ENCODE assay signal across 37 cellular contexts in genomic region chr10:72595436-72595835, GRCh38. TPM values are rescaled to one million over a fixed set of nuclear protein-coding genes. Genes with fewer than 3 reads are reported as not detected.
DNase-seq lines count a peak whose midpoint lies in the region; FAIRE-seq and TF ChIP-seq lines count a peak whose summit lies in the region.
"Had no signal": no experiment of that assay in that cellular context is flagged by ENCODE, and none has a peak within 500 bp of the region (broad histone marks: within the 10 kb centered on the region; RNA-seq: fewer than 3 reads in every experiment).

No MANE protein-coding gene starts in this region.

- H3K27me3 Mint-ChIP-seq in activated naive CD8-positive, alpha-beta T cell treated with anti-CD3 and anti-CD28 coated beads for 36 hours = no peaks in the 10 kb centered on the region
- H3K27me3 Mint-ChIP-seq: B cell; CD4-positive, alpha-beta memory T cell; CD4-positive, alpha-beta T cell; CD4-positive, CD25-positive, alpha-beta regulatory T cell; CD8-positive, alpha-beta memory T cell had no signal

- POLR2A ChIA-PET in endothelial cell of umbilical vein (lab: Charles Lee) (interaction anchor here (0.7 kb wide), 1 partner anchor 10 kb away, joined by 7 read pairs; no protein-coding TSS in a partner anchor), HEK293T (lab: Yijun Ruan, JAX) (no interaction called here)

- no TSS peak for BruUV-seq in endothelial cell of umbilical vein (replicated peaks; lab: Mats Ljungman, UMichigan)

- H3K27me3 ChIP-seq in endothelial cell of umbilical vein (ENCODE audit: control insufficient read depth in 2 of 2, insufficient read depth in 2 of 2, low read length in 2 of 2) = no peaks in the 10 kb centered on the region
- no peaks in the 10 kb centered on the region for H3K27me3 ChIP-seq in neutrophil
- H3K27me3 ChIP-seq: BE2C; BLaER1; BLaER1 treated with 17β-estradiol and CSF1 and Interleukin-3, amounts not matched to agents 10 nM and 100 nM had no signal

- H3K9me3 ChIP-seq in endothelial cell of umbilical vein (replicated peaks; ENCODE audit: control insufficient read depth, insufficient read depth, low read length) = no peaks in the 10 kb centered on the region
- H3K9me3 ChIP-seq in neutrophil = no peaks in the 10 kb centered on the region
- H3K9me3 ChIP-seq: A549, BE2C, Caco-2 had no signal

- TF ChIP-seq POLR2A in H54 (IDR thresholded peaks at IDR 0.05; ENCODE audit: low read depth, low read length) = no peak
- TF ChIP-seq POLR2A in endothelial cell of umbilical vein (IDR thresholded peaks at IDR 0.05; ENCODE audit: low read depth, low read length) = no peak

- H3K4me1 ChIP-seq in endothelial cell of umbilical vein (ENCODE audit: control insufficient read depth, extremely low read depth, insufficient read depth, low read length) (peaks cover 2% of the 10 kb centered on the region), neutrophil (ENCODE audit: control insufficient read depth in 1 of 2, insufficient read depth in 1 of 2, low read depth in 1 of 2, low read length in 1 of 2) (peaks cover 29 to 31% of the 10 kb centered on the region in 2 experiments)
- H3K4me1 ChIP-seq: A549, Caco-2 had no signal

- intact Hi-C loops in endothelial cell of umbilical vein (cut with micrococcal nuclease) = no loop called here

- peaks cover 7% of the 10 kb centered on the region for H3K79me2 ChIP-seq in endothelial cell of umbilical vein (ENCODE audit: control insufficient read depth, insufficient read depth, low read length)

- no peak overlapping the region for H3K27ac ChIP-seq in endothelial cell of umbilical vein (ENCODE audit: insufficient read depth, low read depth, low read length)
- peak overlapping the region; percentile 29 for H3K27ac ChIP-seq in neutrophil
- H3K27ac ChIP-seq: 22Rv1; A549; BLaER1; BLaER1 treated with 17β-estradiol and CSF1 and Interleukin-3, amounts not matched to agents 10 nM and 100 nM; C4-2B had no signal

- DNase-seq in H54 (ENCODE audit: insufficient read length, low spot score) = no peak
- peak; percentile 51 for DNase-seq in endothelial cell of umbilical vein (ENCODE audit: low read depth, low spot score)
- peak; percentile 3 for DNase-seq in fibroblast of the aortic adventitia (ENCODE audit: low read depth)
- no peak for DNase-seq in activated naive CD8-positive, alpha-beta T cell treated with anti-CD3 and anti-CD28 coated beads for 36 hours
- DNase-seq in activated T-cell treated with anti-CD3 and anti-CD28 coated beads, Interleukin-2, amount 50 U/mL, for 1 hour = no peak
- no peak for DNase-seq in HuH-7 (ENCODE audit: low spot score)
- no peak for DNase-seq in HEK293T (ENCODE audit: extremely low spot score)
- DNase-seq: 8988T; ACHN; AML-193; BE2C; C1 segment of cervical spinal cord; Caco-2; Calu3; CD4-positive, alpha-beta memory T cell; CD4-positive, alpha-beta T cell; CD4-positive, CD25-positive, alpha-beta regulatory T cell; CD8-positive, alpha-beta memory T cell; CD8-positive, alpha-beta T cell; COR-L47; DMS 273 treated with DMSO at 0.1 percent for 48 hours; DMS153; DMS53; DMS79; DMS79 treated with DMSO at 0.1 percent for 48 hours; DND-41; EL had no signal

- no peaks in the 10 kb centered on the region for H3K9me1 ChIP-seq in endothelial cell of umbilical vein (replicated peaks; ENCODE audit: control insufficient read depth, extremely low read depth, insufficient read depth, low read length)

- no peak overlapping the region for H3K27ac Mint-ChIP-seq in activated naive CD8-positive, alpha-beta T cell treated with anti-CD3 and anti-CD28 coated beads for 36 hours
- H3K27ac Mint-ChIP-seq: B cell; CD4-positive, alpha-beta memory T cell; CD4-positive, alpha-beta T cell; CD4-positive, CD25-positive, alpha-beta regulatory T cell; CD8-positive, alpha-beta T cell had no signal

- H3K4me1 Mint-ChIP-seq in activated naive CD8-positive, alpha-beta T cell treated with anti-CD3 and anti-CD28 coated beads for 36 hours = peaks cover 17% of the 10 kb centered on the region

- H3K4me3 ChIP-seq in endothelial cell of umbilical vein (replicated peaks in 1 of 3; ENCODE audit: insufficient read depth in 1 of 3, low read depth in 1 of 3, low read length in 3 of 3) (no peak overlapping the region), fibroblast of the aortic adventitia (ENCODE audit: low read depth, low read length) (no peak overlapping the region), neutrophil (ENCODE audit: low read depth in 1 of 2, low read length in 1 of 2) (no peak overlapping the region)
- H3K4me3 ChIP-seq: A549; BLaER1; BLaER1 treated with 17β-estradiol and CSF1 and Interleukin-3, amounts not matched to agents 10 nM and 100 nM had no signal

- no peak overlapping the region for H3K4me2 ChIP-seq in endothelial cell of umbilical vein (ENCODE audit: insufficient read depth, low read length)
- H3K4me2 ChIP-seq: A549; BLaER1; BLaER1 treated with 17β-estradiol and CSF1 and Interleukin-3, amounts not matched to agents 10 nM and 100 nM had no signal

- H3K36me3 Mint-ChIP-seq in activated naive CD8-positive, alpha-beta T cell treated with anti-CD3 and anti-CD28 coated beads for 36 hours = peaks cover 20% of the 10 kb centered on the region

- no peak overlapping the region for H3K9ac ChIP-seq in endothelial cell of umbilical vein (replicated peaks; ENCODE audit: extremely low read depth, insufficient read depth, low read length)
- H3K9ac ChIP-seq: BLaER1; BLaER1 treated with 17β-estradiol and CSF1 and Interleukin-3, amounts not matched to agents 10 nM and 100 nM had no signal

- peaks cover 3% of the 10 kb centered on the region for H3K9me3 Mint-ChIP-seq in activated naive CD8-positive, alpha-beta T cell treated with anti-CD3 and anti-CD28 coated beads for 36 hours
- H3K9me3 Mint-ChIP-seq: CD4-positive, alpha-beta T cell had no signal

- H3K4me3 Mint-ChIP-seq in activated naive CD8-positive, alpha-beta T cell treated with anti-CD3 and anti-CD28 coated beads for 36 hours = no peak overlapping the region
- H3K4me3 Mint-ChIP-seq: B cell; CD14-positive monocyte; CD4-positive, alpha-beta memory T cell; CD4-positive, alpha-beta T cell; CD4-positive, CD25-positive, alpha-beta regulatory T cell; CD8-positive, alpha-beta T cell had no signal

- no peaks in the 10 kb centered on the region for H4K20me1 ChIP-seq in endothelial cell of umbilical vein (replicated peaks; ENCODE audit: control insufficient read depth, extremely low read depth, insufficient read depth, low read length)
- H4K20me1 ChIP-seq: BLaER1 had no signal

- FAIRE-seq in H54 (lab: Jason Lieb, UNC) = peak; percentile 36
- peak; percentile 53 for FAIRE-seq in endothelial cell of umbilical vein (lab: Jason Lieb, UNC)
- FAIRE-seq: A204.1, A549, D721Med had no signal

- no peak overlapping the region for H2AFZ ChIP-seq in endothelial cell of umbilical vein (ENCODE audit: low read depth, low read length)

- CTCF ChIA-PET in endothelial cell of umbilical vein (lab: Charles Lee) = interaction anchor here (0.6 to 2.3 kb wide), 5 partner anchors 9 to 239 kb away, joined by 3 to 6 read pairs (median 4); no protein-coding TSS in a partner anchor
- CTCF ChIA-PET in HEK293T (lab: Yijun Ruan, JAX) = no interaction called here

- TF ChIP-seq CTCF in endothelial cell of umbilical vein (IDR thresholded peaks at IDR 0.05; ENCODE audit: extremely low read depth in 1 of 2, insufficient read depth in 1 of 2, low read depth in 1 of 2, low read length in 2 of 2) (no peak), fibroblast of the aortic adventitia (IDR thresholded peaks at IDR 0.05; ENCODE audit: insufficient read depth, low read length) (no peak), neutrophil (IDR thresholded peaks at IDR 0.05) (no peak)

- no peaks in the 10 kb centered on the region for H3K36me3 ChIP-seq in endothelial cell of umbilical vein (ENCODE audit: control insufficient read depth in 2 of 2, extremely low read depth in 1 of 2, insufficient read depth in 2 of 2, low read length in 2 of 2)
- no peaks in the 10 kb centered on the region for H3K36me3 ChIP-seq in neutrophil
- H3K36me3 ChIP-seq: BE2C, BLaER1 had no signal

- dilution Hi-C loops in endothelial cell of umbilical vein (cut with MboI; ENCODE audit: extremely low pct_ligation_motif_present, low sequenced_read_pairs) = no loop called here

TF ChIP-seq in endothelial cell of umbilical vein, 7 proteins besides CTCF, POLR2A, EP300 and RAD21 (continues in another document):
- TF ChIP-seq POLR2AphosphoS5 (IDR thresholded peaks at IDR 0.05; ENCODE audit: insufficient read depth, low read depth, low read length) = no peak
- TF ChIP-seq, protein P1, sequence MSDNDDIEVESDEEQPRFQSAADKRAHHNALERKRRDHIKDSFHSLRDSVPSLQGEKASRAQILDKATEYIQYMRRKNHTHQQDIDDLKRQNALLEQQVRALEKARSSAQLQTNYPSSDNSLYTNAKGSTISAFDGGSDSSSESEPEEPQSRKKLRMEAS (IDR thresholded peaks at IDR 0.05; ENCODE audit: insufficient read depth, insufficient read length) = no peak
- TF ChIP-seq GATA2 (IDR thresholded peaks at IDR 0.05; ENCODE audit: insufficient read depth, insufficient read length, low read depth, low read length) = no peak
- no peak for TF ChIP-seq EZH2 (IDR thresholded peaks at IDR 0.05; ENCODE audit: borderline replicate concordance, low read depth, low read length, severe bottlenecking)

TF ChIP-seq in HEK293T, 16 proteins besides CTCF, POLR2A, EP300 and RAD21:
- TF ChIP-seq SUZ12 (IDR thresholded peaks at IDR 0.05) (no peak), HDGF (IDR thresholded peaks at IDR 0.05; ENCODE audit: borderline replicate concordance) (no peak)

RNA-seq across cellular contexts. Expression of gene MICU1, which starts 30.4 kb away (rescaled TPM):
- total RNA-seq in endothelial cell of umbilical vein (42.3 and 48.0 TPM in 2 replicates), fibroblast of the aortic adventitia (ENCODE audit: low replicate concordance) (58.3 and 65.3 TPM in 2 replicates)
- 23.7 and 27.5 TPM in 2 replicates for polyA plus RNA-seq in endothelial cell of umbilical vein
- 32.4 and 36.9 TPM in 2 replicates for polyA plus RNA-seq in endothelial cell of umbilical vein (2011; cell fraction: cytosol; rRNA removed)
- 18.9 and 21.2 TPM in 2 replicates for polyA plus RNA-seq in endothelial cell of umbilical vein (2011; cell fraction: nucleus; rRNA removed)
- polyA plus RNA-seq in endothelial cell of umbilical vein (2012) = 45.1 and 47.3 TPM in 2 replicates
- polyA minus RNA-seq in endothelial cell of umbilical vein = 39.0 and 52.1 TPM in 2 replicates
- polyA minus RNA-seq in endothelial cell of umbilical vein (2011; cell fraction: cytosol; rRNA and poly(A)+ RNA removed) = 11.5 TPM
- polyA minus RNA-seq in endothelial cell of umbilical vein (2011; cell fraction: nucleus; rRNA and poly(A)+ RNA removed) = 18.1 and 29.5 TPM in 2 replicates
- total RNA-seq in activated naive CD8-positive, alpha-beta T cell treated with anti-CD3 and anti-CD28 coated beads for 36 hours = 10 to 100 TPM; 29.2 to 29.4 TPM

Comparison
In these comparisons a context has a peak if more than half of its experiments do, and no peak if none do; other contexts are left out.
1. DNase-seq: peak in endothelial cell of umbilical vein (single experiment) and fibroblast of the aortic adventitia (single experiment); none in H54 (single experiment), activated naive CD8-positive, alpha-beta T cell treated with anti-CD3 and anti-CD28 coated beads for 36 hours (single experiment), activated T-cell treated with anti-CD3 and anti-CD28 coated beads, Interleukin-2, amount 50 U/mL, for 1 hour (single experiment), HuH-7 (single experiment) and HEK293T (single experiment).